Comparison of ENCODE assay signal across 8 cellular contexts in the genomic region with DNA sequence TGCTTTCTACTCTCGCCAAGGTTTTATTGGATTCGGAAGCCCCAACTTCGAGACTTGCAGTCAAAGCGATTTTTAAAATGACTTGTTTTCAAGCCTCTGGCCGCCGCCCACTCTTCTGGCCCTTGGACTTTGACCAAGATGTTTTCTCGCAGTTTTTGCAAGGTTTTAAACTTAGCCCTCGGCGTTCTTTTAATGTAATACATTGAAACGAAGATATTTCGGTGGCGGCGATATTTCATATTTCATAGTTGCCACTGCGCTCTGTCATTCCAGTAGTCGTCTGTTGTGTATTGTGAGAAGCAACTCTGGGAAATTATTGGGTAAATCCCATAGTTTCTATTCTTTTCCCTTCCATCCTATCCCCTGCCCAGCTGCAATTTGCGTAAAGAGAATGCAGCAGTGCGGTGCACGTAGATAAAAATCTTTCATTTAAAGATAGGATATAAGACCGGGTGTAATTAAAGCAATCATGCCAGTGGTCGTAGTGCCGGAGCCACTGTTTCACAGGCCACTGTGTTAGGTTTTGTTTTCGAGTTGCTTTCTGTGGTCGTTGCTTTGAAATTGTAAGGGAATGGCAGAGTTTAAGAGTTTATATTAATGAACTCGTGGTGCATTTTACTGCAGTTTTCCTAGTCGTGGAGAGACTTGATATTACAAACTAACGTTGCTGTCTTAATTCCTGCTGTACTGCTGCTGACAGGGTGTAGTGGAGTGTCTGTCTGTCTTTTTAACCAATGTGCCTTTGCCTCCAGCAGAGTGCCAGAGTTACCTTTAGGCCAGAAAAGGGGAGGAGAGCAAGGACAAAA. TPM values are rescaled to one million over a fixed set of nuclear protein-coding genes. Genes with fewer than 3 reads are reported as not detected.
DNase-seq lines count a peak whose midpoint lies in the region; ATAC-seq and TF ChIP-seq lines count a peak whose summit lies in the region.

No MANE protein-coding gene starts in this region.

- TF ChIP-seq EP300 in transverse colon (IDR thresholded peaks at IDR 0.05; ENCODE audit: low read depth) = no peak

- TF ChIP-seq CTCF in CD14-positive monocyte (IDR thresholded peaks at IDR 0.05) = no peak
- no peak for TF ChIP-seq CTCF in RWPE2 (IDR thresholded peaks at IDR 0.05; ENCODE audit: poor library complexity, severe bottlenecking)
- no peak for TF ChIP-seq CTCF in transverse colon (IDR thresholded peaks at IDR 0.05)

- ATAC-seq in GM18873 (IDR thresholded peaks at IDR 0.05; ENCODE audit: low FRiP score, unreplicated experiment) = peak; percentile 7
- ATAC-seq in HG03135 (IDR thresholded peaks at IDR 0.05; ENCODE audit: unreplicated experiment) = peak; percentile 23
- ATAC-seq in RWPE2 (ENCODE audit: low read depth) = peak; percentile 39
- no peak for ATAC-seq in HG03457 (IDR thresholded peaks at IDR 0.05; ENCODE audit: unreplicated experiment)

- H3K9me3 Mint-ChIP-seq in CD14-positive monocyte = peaks cover 0 to 2% (median 0%) of the 10 kb centered on the region in 7 donors

- intact Hi-C loops in CD14-positive monocyte (cut with micrococcal nuclease) (loop anchor here (2.0 to 5.0 kb wide), 3 partner anchors 29 to 105 kb away; partner anchors contain the start of gene TMEM123 (in 1 of the 2)), transverse colon (cut with DNase I; ENCODE audit: low total_unique reads) (loop anchor here (2.0 kb wide), 1 partner anchor 105 kb away; the partner anchor contains the start of gene TMEM123)

- H3K4me3 ChIP-seq in RWPE2 (ENCODE audit: severe bottlenecking) (peak overlapping the region; percentile 96), transverse colon (peak overlapping the region; percentile 68 to 93 (median 74))

- H3K27ac ChIP-seq in RWPE2 (ENCODE audit: poor library complexity, severe bottlenecking) (peak overlapping the region; percentile 92), transverse colon (peak overlapping the region; percentile 98 to 100 (median 99))

- H3K4me1 ChIP-seq in RWPE2 (ENCODE audit: insufficient read depth, poor library complexity, severe bottlenecking) (peaks cover 40% of the 10 kb centered on the region), transverse colon (peaks cover 5 to 31% (median 20%) of the 10 kb centered on the region in 4 donors)

- no peak for TF ChIP-seq POLR2A in transverse colon (IDR thresholded peaks at IDR 0.05)

- peaks cover 27 to 29% of the 10 kb centered on the region in 2 donors for H3K36me3 Mint-ChIP-seq in CD14-positive monocyte

- H3K4me1 Mint-ChIP-seq in CD14-positive monocyte = peaks cover 26% of the 10 kb centered on the region

- H3K36me3 ChIP-seq in RWPE2 (ENCODE audit: low read depth) (peaks cover 43% of the 10 kb centered on the region), transverse colon (peaks cover 0 to 10% (median 4%) of the 10 kb centered on the region in 4 donors)

- H3K27me3 Mint-ChIP-seq in CD14-positive monocyte (ENCODE audit: low read depth in 3 of 3) = peaks cover 2 to 5% (median 3%) of the 10 kb centered on the region in 3 donors

- in situ Hi-C loops in transverse colon (cut with MboI; ENCODE audit: low pct_ligation_motif_present in 1 of 4, low pct_unique_long_range_greater_than_20kb in 1 of 4, low sequenced_read_pairs in 3 of 4) = loop anchor here in 2 of 4 donors (10.0 to 25.0 kb wide), 2 partner anchors 63 to 315 kb away; no protein-coding TSS in a partner anchor

- no peak for DNase-seq in CD14-positive monocyte (ENCODE audit: low spot score)
- no peak for DNase-seq in RWPE2 (ENCODE audit: low spot score)
- peak; percentile 41 for DNase-seq in dermis blood vessel endothelial cell
- DNase-seq in lung microvascular endothelial cell (ENCODE audit: low read depth in 2 of 2) = peak; percentile 31 to 43
- peak; percentile 17 for DNase-seq in transverse colon

- peak overlapping the region; percentile 97 to 99 (median 98) for H3K27ac Mint-ChIP-seq in CD14-positive monocyte

- H3K9me3 ChIP-seq in RWPE2 (ENCODE audit: severe bottlenecking) (no peaks in the 10 kb centered on the region), transverse colon (no peaks in the 10 kb centered on the region)

- H3K27me3 ChIP-seq in RWPE2 (ENCODE audit: insufficient read depth, poor library complexity, severe bottlenecking) (no peaks in the 10 kb centered on the region), transverse colon (no peaks in the 10 kb centered on the region)

- H3K4me3 Mint-ChIP-seq in CD14-positive monocyte = peak overlapping the region; percentile 90 to 93

- 0% methylated on average over 18 to 26 of the region's 26 CpGs for WGBS in transverse colon (ENCODE audit: low coverage in 1 of 2), 2 donors

RNA-seq across cellular contexts. Expression of gene BIRC2, which starts 0.7 kb away (rescaled TPM):
- polyA plus RNA-seq in CD14-positive monocyte = 10 to 100 TPM; 50.2 to 54.7 TPM
- total RNA-seq in dermis blood vessel endothelial cell (57.8 and 70.1 TPM in 2 replicates), lung microvascular endothelial cell (38.4 and 44.4 TPM in 2 replicates), transverse colon (10 to 100 TPM; 66.5 to 95.9 (median 73.2) TPM)

RNA-seq across cellular contexts. Expression of gene BIRC3, which starts 30.4 kb away (rescaled TPM):
- polyA plus RNA-seq in CD14-positive monocyte = 1 to 10 TPM; 3.0 to 9.8 TPM
- 3.6 and 8.7 TPM in 2 replicates for total RNA-seq in dermis blood vessel endothelial cell
- total RNA-seq in lung microvascular endothelial cell = 1.5 and 3.0 TPM in 2 replicates
- total RNA-seq in transverse colon = 10 to 100 TPM in 3 of 4 donors, 1 to 10 TPM in 1; 2.2 to 57.8 (median 53.0) TPM

Comparison
In these comparisons a context has a peak if more than half of its experiments do, and no peak if none do; other contexts are left out.
1. DNase-seq: peak in dermis blood vessel endothelial cell (single experiment), lung microvascular endothelial cell (2 of 2) and transverse colon (single experiment); none in CD14-positive monocyte (single experiment) and RWPE2 (single experiment).